ENCODE assay signal across 18 cellular contexts in genomic region chr9:115691686-115692085, GRCh38.
DNase-seq lines count a peak whose midpoint lies in the region; ATAC-seq and TF ChIP-seq lines count a peak whose summit lies in the region.
"Had no signal": no experiment of that assay in that cellular context is flagged by ENCODE, and none has a peak within 500 bp of the region (broad histone marks: within the 10 kb centered on the region; RNA-seq: fewer than 3 reads in every experiment).

No MANE protein-coding gene starts in this region.

- peak; percentile 92 for DNase-seq in EH (ENCODE audit: low read depth)
- DNase-seq in RKO (ENCODE audit: low spot score) = peak; percentile 64
- peak; percentile 52 for DNase-seq in epithelial cell of proximal tubule (ENCODE audit: low read depth)
- DNase-seq in osteocyte (ENCODE audit: extremely low spot score, unreplicated experiment) = no peak
- DNase-seq in T-helper 2 cell = no peak
- DNase-seq in AML-193 (lab: John Stamatoyannopoulos, UW) = no peak
- DNase-seq in mucosa of descending colon = no peak
- DNase-seq in HPDE6-E6E7 (ENCODE audit: extremely low spot score) = no peak
- DNase-seq: activated CD4-positive, alpha-beta memory T cell treated with anti-CD3 and anti-CD28 coated beads, Interleukin-2, amount 10 ng/mL, durations not matched to agents 7 days and 5 days; activated effector memory CD4-positive, alpha-beta T cell treated with anti-CD3 and anti-CD28 coated beads, Interleukin-2, amount 50 U/mL, for 16 hours; CD4-positive, CD25-positive, alpha-beta regulatory T cell; cerebellar nuclear complex; islet precursor cell; naive B cell; Right ventricle myocardium superior had no signal

- TF ChIP-seq CTCF in epithelial cell of proximal tubule (conservative IDR thresholded peaks at IDR 0.05; ENCODE audit: low read depth, low read length) (no peak), osteocyte (IDR thresholded peaks at IDR 0.05) (no peak), mucosa of descending colon (IDR thresholded peaks at IDR 0.05) (no peak)

- H3K27ac Mint-ChIP-seq in osteocyte (ENCODE audit: unreplicated experiment) = peak overlapping the region; percentile 91
- H3K27ac Mint-ChIP-seq: activated CD4-positive, alpha-beta memory T cell treated with anti-CD3 and anti-CD28 coated beads, Interleukin-2, amount 10 ng/mL, durations not matched to agents 7 days and 5 days; CD4-positive, CD25-positive, alpha-beta regulatory T cell; IgD-negative memory B cell; naive B cell; stimulated activated naive CD8-positive, alpha-beta T cell treated with anti-CD3 and anti-CD28 coated beads, Interleukin-15, Interleukin-2, amounts not matched to agents 100 ng/mL and 50 ng/mL, for 24 hours had no signal

- no peaks in the 10 kb centered on the region for H3K36me3 ChIP-seq in mucosa of descending colon (ENCODE audit: low read depth)
- H3K36me3 ChIP-seq: gastroesophageal sphincter had no signal

- peaks cover 39% of the 10 kb centered on the region for H3K4me1 Mint-ChIP-seq in osteocyte (ENCODE audit: unreplicated experiment)
- H3K4me1 Mint-ChIP-seq: activated CD4-positive, alpha-beta memory T cell treated with anti-CD3 and anti-CD28 coated beads, Interleukin-2, amount 10 ng/mL, durations not matched to agents 7 days and 5 days; CD4-positive, CD25-positive, alpha-beta regulatory T cell; IgD-negative memory B cell; naive B cell had no signal

- H3K4me1 ChIP-seq in mucosa of descending colon (ENCODE audit: low read depth) = no peaks in the 10 kb centered on the region
- H3K4me1 ChIP-seq: gastroesophageal sphincter had no signal

- H3K9me3 Mint-ChIP-seq in osteocyte (ENCODE audit: unreplicated experiment) = peaks cover 22% of the 10 kb centered on the region
- H3K9me3 Mint-ChIP-seq: activated CD4-positive, alpha-beta memory T cell treated with anti-CD3 and anti-CD28 coated beads, Interleukin-2, amount 10 ng/mL, durations not matched to agents 7 days and 5 days; IgD-negative memory B cell; stimulated activated naive CD8-positive, alpha-beta T cell treated with anti-CD3 and anti-CD28 coated beads, Interleukin-15, Interleukin-2, amounts not matched to agents 100 ng/mL and 50 ng/mL, for 24 hours had no signal

- no peaks in the 10 kb centered on the region for H3K27me3 Mint-ChIP-seq in osteocyte (ENCODE audit: unreplicated experiment)
- H3K27me3 Mint-ChIP-seq: activated CD4-positive, alpha-beta memory T cell treated with anti-CD3 and anti-CD28 coated beads, Interleukin-2, amount 10 ng/mL, durations not matched to agents 7 days and 5 days; CD4-positive, CD25-positive, alpha-beta regulatory T cell; stimulated activated naive CD8-positive, alpha-beta T cell treated with anti-CD3 and anti-CD28 coated beads, Interleukin-15, Interleukin-2, amounts not matched to agents 100 ng/mL and 50 ng/mL, for 24 hours had no signal

- H3K36me3 Mint-ChIP-seq in osteocyte (ENCODE audit: unreplicated experiment) = peaks cover 4% of the 10 kb centered on the region
- H3K36me3 Mint-ChIP-seq: CD4-positive, CD25-positive, alpha-beta regulatory T cell; IgD-negative memory B cell; naive B cell had no signal

- no peak for ATAC-seq in mucosa of descending colon

- intact Hi-C loops in mucosa of descending colon (cut with DNase I, micrococcal nuclease) = no loop called here

- no peak overlapping the region for H3K4me3 Mint-ChIP-seq in osteocyte (ENCODE audit: unreplicated experiment)
- H3K4me3 Mint-ChIP-seq: activated CD4-positive, alpha-beta memory T cell treated with anti-CD3 and anti-CD28 coated beads, Interleukin-2, amount 10 ng/mL, durations not matched to agents 7 days and 5 days; CD4-positive, CD25-positive, alpha-beta regulatory T cell; IgD-negative memory B cell; stimulated activated naive CD8-positive, alpha-beta T cell treated with anti-CD3 and anti-CD28 coated beads, Interleukin-15, Interleukin-2, amounts not matched to agents 100 ng/mL and 50 ng/mL, for 24 hours had no signal

- no peaks in the 10 kb centered on the region for H3K9me3 ChIP-seq in mucosa of descending colon
- H3K9me3 ChIP-seq: gastroesophageal sphincter had no signal

- H3K4me3 ChIP-seq in epithelial cell of proximal tubule (ENCODE audit: low read depth, low read length) (no peak overlapping the region), mucosa of descending colon (no peak overlapping the region)
- H3K4me3 ChIP-seq: gastroesophageal sphincter had no signal

Comparison
In these comparisons a context has a peak if more than half of its experiments do, and no peak if none do; other contexts are left out.
1. DNase-seq: peak in EH (single experiment), RKO (single experiment) and epithelial cell of proximal tubule (single experiment); none in osteocyte (single experiment), T-helper 2 cell (0 of 5), AML-193 (0 of 2), mucosa of descending colon (0 of 3) and HPDE6-E6E7 (single experiment).